ENCODE assay signal across 8 cellular contexts in the genomic region with DNA sequence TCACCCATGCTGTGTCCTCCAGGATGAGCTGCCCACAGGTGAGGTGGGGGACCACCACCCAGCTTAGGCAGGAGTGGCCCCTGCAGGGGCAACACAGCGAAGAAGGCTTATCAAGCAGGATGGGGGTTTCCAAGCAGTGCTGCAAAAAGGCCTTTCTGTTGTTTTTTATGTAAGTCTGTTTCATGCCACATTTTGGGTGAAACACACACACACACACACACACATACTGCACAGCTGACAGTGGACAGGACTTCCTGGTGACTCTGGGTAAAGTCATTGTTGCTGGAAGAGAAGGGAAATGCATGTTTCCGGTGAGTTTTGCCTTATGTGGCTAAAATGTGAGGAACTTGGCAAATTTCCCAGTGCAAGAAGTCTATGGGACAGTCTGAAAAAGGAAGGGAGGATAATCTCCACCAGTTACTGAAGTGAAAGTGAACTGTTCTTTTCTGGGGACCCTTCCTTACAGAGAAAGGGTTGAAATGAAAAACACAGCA.
DNase-seq lines count a peak whose midpoint lies in the region; ATAC-seq and TF ChIP-seq lines count a peak whose summit lies in the region.

No MANE protein-coding gene starts in this region.

- peaks cover 10% of the 10 kb centered on the region for H3K4me1 Mint-ChIP-seq in T-helper 1 cell treated with Interleukin-12 subunit alpha and Interleukin-12 subunit beta and Interleukin-4 antibody, amounts not matched to agents 30 μg/mL and 1 μg/mL, for 36 hours (ENCODE audit: low read depth)

- H3K27ac Mint-ChIP-seq in T-helper 1 cell treated with Interleukin-12 subunit alpha and Interleukin-12 subunit beta and Interleukin-4 antibody, amounts not matched to agents 30 μg/mL and 1 μg/mL, for 36 hours, result peak overlapping the region; percentile 55

- peaks cover 14% of the 10 kb centered on the region for H3K9me3 Mint-ChIP-seq in T-helper 1 cell treated with Interleukin-12 subunit alpha and Interleukin-12 subunit beta and Interleukin-4 antibody, amounts not matched to agents 30 μg/mL and 1 μg/mL, for 36 hours

- no peak overlapping the region for H3K4me3 Mint-ChIP-seq in T-helper 1 cell treated with Interleukin-12 subunit alpha and Interleukin-12 subunit beta and Interleukin-4 antibody, amounts not matched to agents 30 μg/mL and 1 μg/mL, for 36 hours

- no peaks in the 10 kb centered on the region for H3K27me3 ChIP-seq in neutrophil

- peak; percentile 23 for TF ChIP-seq CTCF in neutrophil (IDR thresholded peaks at IDR 0.05)

- H3K36me3 Mint-ChIP-seq in T-helper 1 cell treated with Interleukin-12 subunit alpha and Interleukin-12 subunit beta and Interleukin-4 antibody, amounts not matched to agents 30 μg/mL and 1 μg/mL, for 36 hours (ENCODE audit: low read depth), result peaks cover 6% of the 10 kb centered on the region

- peak; percentile 36 for ATAC-seq in HG03159 (IDR thresholded peaks at IDR 0.05; ENCODE audit: unreplicated experiment)

- H3K36me3 ChIP-seq in neutrophil, result no peaks in the 10 kb centered on the region

- H3K27me3 Mint-ChIP-seq in T-helper 1 cell treated with Interleukin-12 subunit alpha and Interleukin-12 subunit beta and Interleukin-4 antibody, amounts not matched to agents 30 μg/mL and 1 μg/mL, for 36 hours (ENCODE audit: low read depth), result peaks cover 4% of the 10 kb centered on the region

- peak overlapping the region; percentile 2; the same call in 1 of the 2 replicates for H3K4me3 ChIP-seq in GM08714 (ENCODE audit: low read length)
- peak overlapping the region; percentile 25 to 43 for H3K4me3 ChIP-seq in neutrophil (ENCODE audit: low read depth in 1 of 2, low read length in 1 of 2)

- peak overlapping the region; percentile 94 for H3K27ac ChIP-seq in neutrophil

- no peaks in the 10 kb centered on the region for H3K9me3 ChIP-seq in neutrophil

- DNase-seq in fibroblast of gingiva (ENCODE audit: low read depth) (peak; percentile 81), DMS79 treated with DMSO at 0.1 percent for 48 hours (lab: John Stamatoyannopoulos, UW) (no peak)
- DNase-seq in stimulated activated CD4-positive, alpha-beta T cell treated with anti-CD3 and anti-CD28 coated beads, Interleukin-2, amount 100 ng/mL, for 24 hours, result no peak
- DNase-seq in activated effector memory CD4-positive, alpha-beta T cell treated with anti-CD3 and anti-CD28 coated beads, Interleukin-2, amount 50 U/mL, for 16 hours, result no peak

- peaks cover 78 to 88% of the 10 kb centered on the region in 2 experiments for H3K4me1 ChIP-seq in neutrophil (ENCODE audit: control insufficient read depth in 1 of 2, insufficient read depth in 1 of 2, low read depth in 1 of 2, low read length in 1 of 2)
